8 cellular contexts compared by ENCODE assay signal in the genomic region with DNA sequence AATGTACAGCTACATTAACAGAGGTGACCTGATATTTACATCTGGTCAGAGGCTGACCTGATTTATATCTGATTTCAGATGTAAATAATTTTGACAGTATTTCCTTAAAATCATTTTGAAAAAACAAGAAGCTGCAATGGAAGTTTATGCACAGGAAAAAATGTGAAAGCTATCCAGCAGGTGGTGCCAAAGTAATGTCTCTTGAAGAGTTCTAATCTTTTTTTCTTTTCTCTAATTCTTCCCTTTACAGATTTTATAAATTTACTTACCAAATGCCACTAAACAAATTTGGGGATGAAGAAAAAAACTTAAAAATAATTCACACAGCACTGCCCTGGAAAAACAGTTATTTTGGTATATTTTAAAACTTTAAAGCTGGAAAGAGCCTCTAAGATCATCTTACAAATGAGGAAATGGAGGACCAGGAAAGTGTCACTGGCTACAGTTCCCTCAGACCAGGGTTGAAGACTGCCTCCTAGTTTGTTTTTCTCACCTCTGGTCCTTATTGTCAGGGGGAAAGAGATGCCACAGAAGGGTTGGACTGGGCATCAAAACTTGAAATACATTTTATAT. TPM values are rescaled to one million over a fixed set of nuclear protein-coding genes. Genes with fewer than 3 reads are reported as not detected.
DNase-seq lines count a peak whose midpoint lies in the region; ATAC-seq lines count a peak whose summit lies in the region.

No MANE protein-coding gene starts in this region.

- no peaks in the 10 kb centered on the region for H3K27me3 Mint-ChIP-seq in activated CD8-positive, alpha-beta T cell treated with anti-CD3 and anti-CD28 coated beads, Interleukin-2, amount 10 ng/mL, durations not matched to agents 7 days and 5 days (ENCODE audit: low read depth)

- H3K4me1 Mint-ChIP-seq in activated CD8-positive, alpha-beta T cell treated with anti-CD3 and anti-CD28 coated beads, Interleukin-2, amount 10 ng/mL, durations not matched to agents 7 days and 5 days (ENCODE audit: low read depth) = no peaks in the 10 kb centered on the region

- POLR2A ChIA-PET in activated CD8-positive, alpha-beta T cell treated with anti-CD3 and anti-CD28 coated beads, Interleukin-2, amount 10 ng/mL, durations not matched to agents 7 days and 5 days (lab: Charles Lee) = no interaction called here

- DNase-seq in ACHN (peak; percentile 71), GDM1 (lab: John Stamatoyannopoulos, UW) (peak; percentile 3), NCI-H2171 (lab: John Stamatoyannopoulos, UW) (peak; percentile 34), globus pallidus (ENCODE audit: low spot score) (peak; percentile 47)
- peak; percentile 68 for DNase-seq in activated CD8-positive, alpha-beta T cell treated with anti-CD3 and anti-CD28 coated beads, Interleukin-2, amount 10 ng/mL, durations not matched to agents 7 days and 5 days
- peak; percentile 13 for DNase-seq in stimulated activated CD4-positive, alpha-beta T cell treated with anti-CD3 and anti-CD28 coated beads, Interleukin-4, amount 100 ng/mL, for 1 hour

- no peak overlapping the region for H3K27ac Mint-ChIP-seq in activated CD8-positive, alpha-beta T cell treated with anti-CD3 and anti-CD28 coated beads, Interleukin-2, amount 10 ng/mL, durations not matched to agents 7 days and 5 days

- no peaks in the 10 kb centered on the region for H3K9me3 Mint-ChIP-seq in activated CD8-positive, alpha-beta T cell treated with anti-CD3 and anti-CD28 coated beads, Interleukin-2, amount 10 ng/mL, durations not matched to agents 7 days and 5 days (ENCODE audit: insufficient read depth)

- H3K4me3 Mint-ChIP-seq in activated CD8-positive, alpha-beta T cell treated with anti-CD3 and anti-CD28 coated beads, Interleukin-2, amount 10 ng/mL, durations not matched to agents 7 days and 5 days = no peak overlapping the region

- no peak for ATAC-seq in activated CD8-positive, alpha-beta T cell treated with anti-CD3 and anti-CD28 coated beads, Interleukin-2, amount 10 ng/mL, durations not matched to agents 7 days and 5 days
- ATAC-seq in GM21529 (IDR thresholded peaks at IDR 0.05; ENCODE audit: unreplicated experiment) = no peak
- ATAC-seq in HG02852 (IDR thresholded peaks at IDR 0.05; ENCODE audit: unreplicated experiment) = no peak

- CTCF ChIA-PET in activated CD8-positive, alpha-beta T cell treated with anti-CD3 and anti-CD28 coated beads, Interleukin-2, amount 10 ng/mL, durations not matched to agents 7 days and 5 days (lab: Charles Lee) = interaction anchor here (0.7 to 3.1 kb wide), 47 partner anchors 9 to 462 kb away, joined by 3 to 30 read pairs (median 3); partner anchors contain the start of genes FBLN7, TMEM87B and ZC3H8

- in situ Hi-C loops in ACHN (cut with HindIII; ENCODE audit: low pct_ligation_motif_present, low pct_unique_long_range_greater_than_20kb, low sequenced_read_pairs) = no loop called here

- H3K36me3 Mint-ChIP-seq in activated CD8-positive, alpha-beta T cell treated with anti-CD3 and anti-CD28 coated beads, Interleukin-2, amount 10 ng/mL, durations not matched to agents 7 days and 5 days (ENCODE audit: low read depth) = peaks cover 20% of the 10 kb centered on the region

RNA-seq across cellular contexts. Expression of gene FBLN7, which starts 16.4 kb away (rescaled TPM):
- under 1 TPM; 0.58 to 0.91 TPM for total RNA-seq in activated CD8-positive, alpha-beta T cell treated with anti-CD3 and anti-CD28 coated beads, Interleukin-2, amount 10 ng/mL, durations not matched to agents 7 days and 5 days

Comparison
In these comparisons a context has a peak if more than half of its experiments do, and no peak if none do; other contexts are left out.
1. DNase-seq: peak in every context shown above with its lines; median percentile 71 in ACHN; 68 in activated CD8-positive, alpha-beta T cell treated with anti-CD3 and anti-CD28 coated beads, Interleukin-2, amount 10 ng/mL, durations not matched to agents 7 days and 5 days; 47 in globus pallidus; 34 in NCI-H2171; 13 in stimulated activated CD4-positive, alpha-beta T cell treated with anti-CD3 and anti-CD28 coated beads, Interleukin-4, amount 100 ng/mL, for 1 hour; 3 in GDM1.